Comparison of ENCODE assay signal across 9 cellular contexts in the genomic region with DNA sequence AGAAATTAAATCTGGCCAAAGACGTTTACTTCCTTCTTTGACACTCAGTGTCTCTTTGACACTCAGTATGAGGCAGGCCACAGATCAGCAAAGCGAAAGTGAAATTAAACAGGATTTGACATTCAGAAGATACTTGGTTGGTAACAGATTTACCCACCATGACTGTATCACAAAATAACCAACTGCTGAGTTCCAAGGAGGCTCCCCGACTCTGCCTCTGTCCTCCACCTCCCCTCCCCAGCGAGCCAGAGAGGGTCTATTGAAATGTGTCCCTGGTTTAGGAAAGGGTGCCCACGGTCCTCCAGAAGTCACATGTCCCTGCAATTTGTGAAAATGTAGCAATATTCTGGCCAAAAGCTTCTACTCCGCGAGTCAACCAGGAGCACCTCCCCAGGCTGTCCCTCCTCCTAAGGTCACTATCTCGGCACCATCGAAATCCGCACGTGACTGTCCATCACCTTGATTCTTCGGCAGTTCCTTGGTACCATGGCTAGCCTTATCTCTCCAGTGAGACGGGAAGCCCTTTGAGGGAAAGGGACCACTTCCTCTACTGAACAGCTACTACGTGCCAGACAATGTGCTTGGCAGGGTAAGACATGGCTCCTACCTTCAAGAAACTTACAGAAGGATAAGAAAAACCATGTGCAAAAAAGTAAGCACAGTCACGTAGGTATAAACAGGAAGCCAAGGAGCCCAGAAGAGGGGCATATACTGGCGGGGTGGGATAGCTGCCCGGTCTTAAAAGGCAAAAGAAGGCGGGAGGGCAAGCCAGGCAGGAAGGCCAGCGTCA. TPM values are rescaled to one million over a fixed set of nuclear protein-coding genes. Genes with fewer than 3 reads are reported as not detected.
DNase-seq lines count a peak whose midpoint lies in the region; ATAC-seq and TF ChIP-seq lines count a peak whose summit lies in the region.
"Had no signal": no experiment of that assay in that cellular context is flagged by ENCODE, and none has a peak within 500 bp of the region (broad histone marks: within the 10 kb centered on the region; RNA-seq: fewer than 3 reads in every experiment).

No MANE protein-coding gene starts in this region.

- H3K4me1 Mint-ChIP-seq in IgD-negative memory B cell (peaks cover 24 to 41% (median 26%) of the 10 kb centered on the region in 3 donors), nephron (peaks cover 27% of the 10 kb centered on the region)
- H3K4me1 Mint-ChIP-seq in activated CD4-positive, alpha-beta memory T cell treated with anti-CD3 and anti-CD28 coated beads, Interleukin-2, amount 10 ng/mL, durations not matched to agents 7 days and 5 days = peaks cover 36% of the 10 kb centered on the region

- WGBS in urinary bladder = 58% methylated on average over 19 of the region's 19 CpGs

- CTCF ChIA-PET in activated CD4-positive, alpha-beta memory T cell treated with anti-CD3 and anti-CD28 coated beads, Interleukin-2, amount 10 ng/mL, durations not matched to agents 7 days and 5 days (lab: Charles Lee) = interaction anchor here (0.8 to 1.4 kb wide), 4 partner anchors 13 to 179 kb away, joined by 3 to 5 read pairs (median 4); partner anchors contain the start of gene N4BP2L2

- no peak for TF ChIP-seq CTCF in nephron (IDR thresholded peaks at IDR 0.05; ENCODE audit: unreplicated experiment in 3 of 3)

- H3K4me3 ChIP-seq in urinary bladder (ENCODE audit: low read depth, low read length) = peak overlapping the region; percentile 88
- H3K4me3 ChIP-seq: SK-N-MC had no signal

- H3K36me3 ChIP-seq in urinary bladder (ENCODE audit: insufficient read depth) = no peaks in the 10 kb centered on the region

- POLR2A ChIA-PET in activated CD4-positive, alpha-beta memory T cell treated with anti-CD3 and anti-CD28 coated beads, Interleukin-2, amount 10 ng/mL, durations not matched to agents 7 days and 5 days (lab: Charles Lee) = interaction anchor here (0.8 to 5.6 kb wide), 12 partner anchors 10 to 1392 kb away, joined by 3 to 121 read pairs (median 4); partner anchors contain the start of genes BRCA2, N4BP2L2, RFC3 and ZAR1L

- H3K9me3 Mint-ChIP-seq in IgD-negative memory B cell = no peaks in the 10 kb centered on the region
- peaks cover 2% of the 10 kb centered on the region for H3K9me3 Mint-ChIP-seq in activated CD4-positive, alpha-beta memory T cell treated with anti-CD3 and anti-CD28 coated beads, Interleukin-2, amount 10 ng/mL, durations not matched to agents 7 days and 5 days
- no peaks in the 10 kb centered on the region for H3K9me3 Mint-ChIP-seq in nephron

- H3K27ac Mint-ChIP-seq in IgD-negative memory B cell = peak overlapping the region; percentile 89 to 100 (median 100)
- peak overlapping the region; percentile 99 for H3K27ac Mint-ChIP-seq in activated CD4-positive, alpha-beta memory T cell treated with anti-CD3 and anti-CD28 coated beads, Interleukin-2, amount 10 ng/mL, durations not matched to agents 7 days and 5 days
- peak overlapping the region; percentile 1 to 81 (median 59) for H3K27ac Mint-ChIP-seq in nephron

- peak; percentile 26 for TF ChIP-seq POLR2A in erythroblast (IDR thresholded peaks at IDR 0.05; ENCODE audit: low read length)

- H3K27me3 Mint-ChIP-seq in IgD-negative memory B cell (no peaks in the 10 kb centered on the region), nephron (ENCODE audit: low read depth) (peaks cover 4% of the 10 kb centered on the region)
- no peaks in the 10 kb centered on the region for H3K27me3 Mint-ChIP-seq in activated CD4-positive, alpha-beta memory T cell treated with anti-CD3 and anti-CD28 coated beads, Interleukin-2, amount 10 ng/mL, durations not matched to agents 7 days and 5 days

- peak overlapping the region; percentile 18 for H3K27ac ChIP-seq in urinary bladder (ENCODE audit: low read depth)
- H3K27ac ChIP-seq: SK-N-MC had no signal

- DNase-seq in DMS53 (lab: John Stamatoyannopoulos, UW) = peak; percentile 76
- peak; percentile 56 for DNase-seq in activated CD4-positive, alpha-beta memory T cell treated with anti-CD3 and anti-CD28 coated beads, Interleukin-2, amount 10 ng/mL, durations not matched to agents 7 days and 5 days
- peak; percentile 71 to 74 for DNase-seq in erythroblast (lab: John Stamatoyannopoulos, UW)
- DNase-seq in foreskin melanocyte = no peak

- peak; percentile 25 for ATAC-seq in GM21390 (IDR thresholded peaks at IDR 0.05; ENCODE audit: unreplicated experiment)

- H3K4me1 ChIP-seq in urinary bladder (ENCODE audit: insufficient read depth) = peaks cover 2% of the 10 kb centered on the region

- H3K4me3 Mint-ChIP-seq in IgD-negative memory B cell (peak overlapping the region; percentile 90 to 99 (median 95)), nephron (peak overlapping the region; percentile 92 to 95 (median 93))
- peak overlapping the region; percentile 99 for H3K4me3 Mint-ChIP-seq in activated CD4-positive, alpha-beta memory T cell treated with anti-CD3 and anti-CD28 coated beads, Interleukin-2, amount 10 ng/mL, durations not matched to agents 7 days and 5 days

- peaks cover 6% of the 10 kb centered on the region for H3K36me3 Mint-ChIP-seq in IgD-negative memory B cell
- H3K36me3 Mint-ChIP-seq in activated CD4-positive, alpha-beta memory T cell treated with anti-CD3 and anti-CD28 coated beads, Interleukin-2, amount 10 ng/mL, durations not matched to agents 7 days and 5 days (ENCODE audit: low read depth) = peaks cover 52% of the 10 kb centered on the region
- peaks cover 27% of the 10 kb centered on the region for H3K36me3 Mint-ChIP-seq in nephron (ENCODE audit: low read depth)

RNA-seq across cellular contexts. Expression of gene N4BP2L1, which starts 1.5 kb away (rescaled TPM):
- 43.1 TPM for polyA plus RNA-seq in IgD-negative memory B cell
- total RNA-seq in activated CD4-positive, alpha-beta memory T cell treated with anti-CD3 and anti-CD28 coated beads, Interleukin-2, amount 10 ng/mL, durations not matched to agents 7 days and 5 days = 10 to 100 TPM; 29.9 to 33.8 TPM
- 15.8 TPM for total RNA-seq in urinary bladder
- polyA plus RNA-seq in urinary bladder = 16.2 TPM
